In genomic region chr18:21820035-21820810, GRCh38 we compare ENCODE assay signal across 9 cellular contexts.
DNase-seq lines count a peak whose midpoint lies in the region; ATAC-seq and TF ChIP-seq lines count a peak whose summit lies in the region.
"Had no signal": no experiment of that assay in that cellular context is flagged by ENCODE, and none has a peak within 500 bp of the region (broad histone marks: within the 10 kb centered on the region; RNA-seq: fewer than 3 reads in every experiment).

No MANE protein-coding gene starts in this region.

- intact Hi-C loops in stomach (cut with DNase I; ENCODE audit: low total_unique reads) = no loop called here

- TF ChIP-seq CTCF in fibroblast of lung (conservative IDR thresholded peaks at IDR 0.05 in 1 of 2, IDR thresholded peaks at IDR 0.05 in 1 of 2; ENCODE audit: low read depth in 1 of 2, low read length in 2 of 2) (peak; percentile 14 to 63), stomach (IDR thresholded peaks at IDR 0.05) (peak in 5 of 7 experiments; percentile 14 to 59 (median 44))

- H3K9ac ChIP-seq in fibroblast of lung (ENCODE audit: insufficient read depth, low read length) = no peak overlapping the region

- H3K27ac ChIP-seq in fibroblast of lung (ENCODE audit: insufficient read depth, low read length) (no peak overlapping the region), stomach (no peak overlapping the region)

- H4K20me1 ChIP-seq in fibroblast of lung (ENCODE audit: control insufficient read depth, extremely low read depth, insufficient read depth, low read length) = no peaks in the 10 kb centered on the region

- WGBS in stomach, 5 donors = 61 to 76% (median 69%) methylated on average over 2 of the region's 2 CpGs

- no peak for ATAC-seq in GM19328 (IDR thresholded peaks at IDR 0.05; ENCODE audit: unreplicated experiment)
- ATAC-seq in HG02973 (IDR thresholded peaks at IDR 0.05; ENCODE audit: unreplicated experiment) = no peak
- ATAC-seq in HG03039 (IDR thresholded peaks at IDR 0.05; ENCODE audit: unreplicated experiment) = no peak

- TF ChIP-seq EP300 in stomach (IDR thresholded peaks at IDR 0.05) = no peak

- H3K4me2 ChIP-seq in fibroblast of lung (ENCODE audit: extremely low read depth, insufficient read depth, low read length) = no peak overlapping the region

- DNase-seq in NCI-H82 (lab: John Stamatoyannopoulos, UW) (peak; percentile 21), NCI-H82 treated with DMSO at 0.1 percent for 48 hours (lab: John Stamatoyannopoulos, UW; ENCODE audit: unreplicated experiment) (no peak), OCI-M1 (lab: John Stamatoyannopoulos, UW) (peak; percentile 71), fibroblast of lung (ENCODE audit: low read depth in 2 of 2) (peak; percentile 23 to 51), stomach (no peak)
- DNase-seq: naive B cell had no signal

- no peak for TF ChIP-seq POLR2A in stomach (IDR thresholded peaks at IDR 0.05)

- H3K4me1 ChIP-seq in fibroblast of lung (ENCODE audit: control insufficient read depth, extremely low read depth, insufficient read depth, low read length) = no peaks in the 10 kb centered on the region
- H3K4me1 ChIP-seq in stomach = no peaks in the 10 kb centered on the region

- H3K9me3 ChIP-seq in fibroblast of lung (ENCODE audit: control insufficient read depth, insufficient read depth, low read depth, low read length) (no peaks in the 10 kb centered on the region), stomach (no peaks in the 10 kb centered on the region)

- H3K36me3 ChIP-seq in fibroblast of lung (ENCODE audit: control insufficient read depth, insufficient read depth, low read length) (peaks cover 2% of the 10 kb centered on the region), stomach (peaks cover 0 to 49% (median 43%) of the 10 kb centered on the region in 4 donors)

- no peak overlapping the region for H2AFZ ChIP-seq in fibroblast of lung (ENCODE audit: low read length)

- H3K4me3 ChIP-seq in fibroblast of lung (replicated peaks in 1 of 4; ENCODE audit: control extremely low read depth in 1 of 4, insufficient read depth in 1 of 4, low read depth in 3 of 4, low read length in 4 of 4) (no peak overlapping the region), stomach (no peak overlapping the region)

- H3K27me3 ChIP-seq in fibroblast of lung (ENCODE audit: control insufficient read depth, insufficient read depth, low read length) (no peaks in the 10 kb centered on the region), stomach (no peaks in the 10 kb centered on the region)

- H3K79me2 ChIP-seq in fibroblast of lung (ENCODE audit: control insufficient read depth, insufficient read depth, low read length) = no peaks in the 10 kb centered on the region

Comparison
In these comparisons a context has a peak if more than half of its experiments do, and no peak if none do; other contexts are left out.
1. DNase-seq: peak in NCI-H82 (single experiment), OCI-M1 (single experiment) and fibroblast of lung (2 of 2); none in NCI-H82 treated with DMSO at 0.1 percent for 48 hours (single experiment) and stomach (single experiment).